In the genomic region with DNA sequence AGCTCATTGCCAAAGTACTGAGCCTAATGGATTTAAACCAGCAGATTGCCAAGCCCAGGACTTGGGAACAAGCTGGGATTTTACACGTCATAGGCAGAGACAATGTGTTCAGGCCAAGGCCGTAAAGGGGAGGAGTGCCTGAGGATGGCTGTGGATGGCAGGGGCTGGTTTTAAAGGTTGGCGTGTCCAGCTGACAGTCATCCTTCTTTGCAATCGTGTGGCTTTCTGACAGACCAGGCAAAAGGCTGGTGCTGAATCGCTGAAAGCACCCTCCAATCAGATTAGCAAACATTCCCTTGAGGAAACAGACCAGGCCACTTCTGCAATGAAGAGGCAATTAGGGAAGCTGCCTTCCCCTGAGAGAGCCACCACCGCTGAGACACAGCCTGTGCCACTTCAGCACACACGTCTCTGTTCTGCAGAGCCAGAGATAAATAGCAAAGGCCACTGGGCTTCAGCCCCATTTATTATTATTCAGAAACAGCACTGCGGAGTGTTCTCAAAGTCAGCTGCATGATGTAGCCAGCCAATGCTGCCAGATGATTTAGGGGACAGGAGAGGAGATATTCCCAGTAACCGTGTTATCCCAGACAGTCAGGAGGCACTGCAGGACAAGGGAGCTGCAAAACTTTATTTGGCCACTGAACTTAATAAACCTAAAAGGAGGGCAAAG, we compare ENCODE assay signal across 12 cellular contexts. TPM values are rescaled to one million over a fixed set of nuclear protein-coding genes. Genes with fewer than 3 reads are reported as not detected.
A peak's percentile ranks its signal among the peaks of the same experiment; 100 is the strongest.
DNase-seq lines count a peak whose midpoint lies in the region; TF ChIP-seq lines count a peak whose summit lies in the region.
"Had no signal": no experiment of that assay in that cellular context is flagged by ENCODE, and none has a peak within 500 bp of the region (broad histone marks: within the 10 kb centered on the region; RNA-seq: fewer than 3 reads in every experiment).

No MANE protein-coding gene starts in this region.

- H2AFZ ChIP-seq in GM23248: no peak overlapping the region

- no peak overlapping the region for H3K4me3 Mint-ChIP-seq in activated naive CD8-positive, alpha-beta T cell treated with anti-CD3 and anti-CD28 coated beads for 36 hours
- H3K4me3 Mint-ChIP-seq: activated naive CD4-positive, alpha-beta T cell treated with anti-CD3 and anti-CD28 coated beads for 36 hours; CD8-positive, alpha-beta T cell; WTC11 had no signal

- in situ Hi-C loops in GM23248 (cut with MboI): no loop called here

- H4K20me1 ChIP-seq in GM23248 (ENCODE audit: insufficient read depth): no peaks in the 10 kb centered on the region

- no peak overlapping the region for H3K27ac Mint-ChIP-seq in activated naive CD8-positive, alpha-beta T cell treated with anti-CD3 and anti-CD28 coated beads for 36 hours
- H3K27ac Mint-ChIP-seq: activated naive CD4-positive, alpha-beta T cell treated with anti-CD3 and anti-CD28 coated beads for 36 hours; CD8-positive, alpha-beta T cell; WTC11 had no signal

- TF ChIP-seq CTCF in fibroblast of mammary gland (conservative IDR thresholded peaks at IDR 0.05; ENCODE audit: control insufficient read depth, insufficient read depth, low read depth, low read length): no peak
- peak; percentile 11 to 56 (median 32) for TF ChIP-seq CTCF in sigmoid colon (IDR thresholded peaks at IDR 0.05)
- TF ChIP-seq CTCF in WERI-Rb-1 (IDR thresholded peaks at IDR 0.05; ENCODE audit: low read depth, low read length): no peak

- no peaks in the 10 kb centered on the region for H3K9me2 ChIP-seq in GM23248 (ENCODE audit: insufficient read depth)

- no peak for TF ChIP-seq POLR2A in sigmoid colon (IDR thresholded peaks at IDR 0.05)

- no peaks in the 10 kb centered on the region for H3K36me3 ChIP-seq in sigmoid colon
- H3K36me3 ChIP-seq in GM23248 (ENCODE audit: low read depth): no peaks in the 10 kb centered on the region
- no peaks in the 10 kb centered on the region for H3K36me3 ChIP-seq in WERI-Rb-1

- no peak overlapping the region for H3K4me3 ChIP-seq in fibroblast of mammary gland (ENCODE audit: control insufficient read depth, low read depth, low read length)
- H3K4me3 ChIP-seq in sigmoid colon: no peak overlapping the region
- no peak overlapping the region for H3K4me3 ChIP-seq in GM23248
- no peak overlapping the region for H3K4me3 ChIP-seq in WERI-Rb-1 (ENCODE audit: low read depth, low read length)

- intact Hi-C loops in sigmoid colon (cut with DNase I): loop anchor here (2.0 to 5.0 kb wide), 4 partner anchors 55 to 375 kb away; no protein-coding TSS in a partner anchor

- no peaks in the 10 kb centered on the region for H3K79me2 ChIP-seq in GM23248 (ENCODE audit: insufficient read depth)

- H3K27me3 Mint-ChIP-seq in activated naive CD8-positive, alpha-beta T cell treated with anti-CD3 and anti-CD28 coated beads for 36 hours: peaks cover 8% of the 10 kb centered on the region

- no peaks in the 10 kb centered on the region for H3K4me1 Mint-ChIP-seq in activated naive CD8-positive, alpha-beta T cell treated with anti-CD3 and anti-CD28 coated beads for 36 hours

- H3K27me3 ChIP-seq in sigmoid colon (no peaks in the 10 kb centered on the region), GM23248 (replicated peaks; ENCODE audit: insufficient read depth) (no peaks in the 10 kb centered on the region), WERI-Rb-1 (ENCODE audit: insufficient read depth, low read depth, severe bottlenecking) (no peaks in the 10 kb centered on the region)

- peak in 3 of 4 donors; percentile 77 to 97 (median 84) for TF ChIP-seq EP300 in sigmoid colon (IDR thresholded peaks at IDR 0.05)

- H3K9me3 ChIP-seq in sigmoid colon: no peaks in the 10 kb centered on the region
- no peaks in the 10 kb centered on the region for H3K9me3 ChIP-seq in GM23248 (ENCODE audit: low read depth)
- H3K9me3 ChIP-seq in WERI-Rb-1 (ENCODE audit: severe bottlenecking): no peaks in the 10 kb centered on the region

- 44 to 55% methylated on average over 9 of the region's 9 CpGs for WGBS in sigmoid colon, 2 donors
- WGBS in GM23248 (ENCODE audit: low coverage in 1 of 2, low lambda C conversion rate in 2 of 2, missing lambda C conversion rate in 2 of 2), 2 experiments: 47 to 50% methylated on average over 9 of the region's 9 CpGs

- no peak overlapping the region for H3K4me2 ChIP-seq in GM23248 (ENCODE audit: unreplicated experiment)

- no peaks in the 10 kb centered on the region for H3K9me3 Mint-ChIP-seq in activated naive CD8-positive, alpha-beta T cell treated with anti-CD3 and anti-CD28 coated beads for 36 hours
- H3K9me3 Mint-ChIP-seq: activated naive CD4-positive, alpha-beta T cell treated with anti-CD3 and anti-CD28 coated beads for 36 hours; CD8-positive, alpha-beta T cell; WTC11 had no signal

- H3K4me1 ChIP-seq in sigmoid colon (peaks cover 0 to 84% (median 74%) of the 10 kb centered on the region in 4 donors), GM23248 (ENCODE audit: insufficient read depth) (peaks cover 12% of the 10 kb centered on the region)

- no peaks in the 10 kb centered on the region for H3K36me3 Mint-ChIP-seq in activated naive CD8-positive, alpha-beta T cell treated with anti-CD3 and anti-CD28 coated beads for 36 hours
- H3K36me3 Mint-ChIP-seq: CD8-positive, alpha-beta T cell; WTC11 had no signal

- no peak overlapping the region for H3K9ac ChIP-seq in GM23248

- DNase-seq in MV-4-11 (lab: John Stamatoyannopoulos, UW) (peak; percentile 87), NCI-H748 (lab: John Stamatoyannopoulos, UW; ENCODE audit: unreplicated experiment) (peak; percentile 50), fibroblast of mammary gland (ENCODE audit: low read depth) (peak; percentile 43), sigmoid colon (peak; percentile 80), GM23248 (no peak), WERI-Rb-1 (no peak), DMS 273 (lab: John Stamatoyannopoulos, UW; ENCODE audit: unreplicated experiment) (no peak)
- DNase-seq in activated naive CD8-positive, alpha-beta T cell treated with anti-CD3 and anti-CD28 coated beads for 36 hours: no peak
- DNase-seq: activated naive CD4-positive, alpha-beta T cell treated with anti-CD3 and anti-CD28 coated beads for 36 hours; CD8-positive, alpha-beta T cell; NK-92 treated with Interleukin-12 subunit alpha and Interleukin-12 subunit beta, amount 100 ng/mL, for 24 hours had no signal

- no peaks in the 10 kb centered on the region for H3F3A ChIP-seq in GM23248 (ENCODE audit: insufficient read depth)

- peak overlapping the region; percentile 71 to 94 (median 80) for H3K27ac ChIP-seq in sigmoid colon
- H3K27ac ChIP-seq in GM23248: no peak overlapping the region
- no peak overlapping the region for H3K27ac ChIP-seq in WERI-Rb-1

RNA-seq across cellular contexts. Expression of gene CSNK2A3, which starts 54.2 kb away (rescaled TPM):
- 1 to 10 TPM in 3 of 4 donors, under 1 TPM in 1; 0.33 to 5.5 (median 2.7) TPM for total RNA-seq in sigmoid colon
- polyA plus RNA-seq in sigmoid colon (under 1 TPM in 1 of 3 donors, not detected in 2; 0.60 TPM), GM23248 (2016; fragmentation: Nextera tagmentation; extraction: Ambion mirVana) (0.73 TPM in 1 of 2 replicates, not detected in the other)
- total RNA-seq in activated naive CD8-positive, alpha-beta T cell treated with anti-CD3 and anti-CD28 coated beads for 36 hours: 1 to 10 TPM; 2.5 to 3.4 TPM
- total RNA-seq in GM23248 (2014; rRNA removed; shearing (Covaris generic)): 2.5 and 3.3 TPM in 2 replicates

Comparison
In these comparisons a context has a peak if more than half of its experiments do, and no peak if none do; other contexts are left out.
1. DNase-seq: peak in MV-4-11 (single experiment), NCI-H748 (single experiment), fibroblast of mammary gland (single experiment) and sigmoid colon (single experiment); none in activated naive CD8-positive, alpha-beta T cell treated with anti-CD3 and anti-CD28 coated beads for 36 hours (single experiment), GM23248 (single experiment), WERI-Rb-1 (single experiment) and DMS 273 (single experiment).
2. CTCF ChIP-seq: peak in sigmoid colon (4 of 4); none in fibroblast of mammary gland (single experiment) and WERI-Rb-1 (single experiment).
3. H3K27ac ChIP-seq: peak in sigmoid colon (4 of 4); none in GM23248 (single experiment) and WERI-Rb-1 (single experiment).